8 cellular contexts compared by ENCODE assay signal in genomic region chr11:15770798-15771414, GRCh38.
DNase-seq lines count a peak whose midpoint lies in the region; ATAC-seq, FAIRE-seq and TF ChIP-seq lines count a peak whose summit lies in the region.

No MANE protein-coding gene starts in this region.

- H3K4me3 Mint-ChIP-seq in nephron progenitor cell = no peak overlapping the region

- peak; percentile 19 for DNase-seq in COR-L47 (lab: John Stamatoyannopoulos, UW)
- peak; percentile 8 for DNase-seq in GM19239 (ENCODE audit: insufficient read length, low spot score)
- peak; percentile 7 for DNase-seq in NCI-H526 treated with DMSO at 0.1 percent for 48 hours (lab: John Stamatoyannopoulos, UW)
- DNase-seq in ecto neural progenitor cell (ENCODE audit: low spot score) = peak; percentile 60
- DNase-seq in nephron progenitor cell = peak; percentile 61
- no peak for DNase-seq in A172 (ENCODE audit: low spot score)
- no peak for DNase-seq in occipital lobe (lab: John Stamatoyannopoulos, UW)

- H3K4me1 Mint-ChIP-seq in nephron progenitor cell = peaks cover 49% of the 10 kb centered on the region

- peaks cover 5% of the 10 kb centered on the region for H3K27me3 Mint-ChIP-seq in nephron progenitor cell (ENCODE audit: low read depth, poor library complexity)

- H3K36me3 Mint-ChIP-seq in nephron progenitor cell (ENCODE audit: low read depth) = peaks cover 10% of the 10 kb centered on the region

- FAIRE-seq in GM19239 (lab: Jason Lieb, UNC) = peak; percentile 28

- no peak for ATAC-seq in GM21360 (IDR thresholded peaks at IDR 0.05; ENCODE audit: unreplicated experiment)

- H3K9me3 Mint-ChIP-seq in nephron progenitor cell = peaks cover 12% of the 10 kb centered on the region

- TF ChIP-seq CTCF in nephron progenitor cell (IDR thresholded peaks at IDR 0.05) = peak; percentile 55

- H3K27ac Mint-ChIP-seq in nephron progenitor cell = no peak overlapping the region

Comparison
In these comparisons a context has a peak if more than half of its experiments do, and no peak if none do; other contexts are left out.
1. DNase-seq: peak in COR-L47 (single experiment), GM19239 (single experiment), NCI-H526 treated with DMSO at 0.1 percent for 48 hours (single experiment), ecto neural progenitor cell (single experiment) and nephron progenitor cell (single experiment); none in A172 (single experiment) and occipital lobe (single experiment).